25 cellular contexts compared by ENCODE assay signal in genomic region chr3:30872879-30873278, GRCh38. TPM values are rescaled to one million over a fixed set of nuclear protein-coding genes. Genes with fewer than 3 reads are reported as not detected.
"Had no signal": no experiment of that assay in that cellular context is flagged by ENCODE, and none has a peak within 500 bp of the region (broad histone marks: within the 10 kb centered on the region; RNA-seq: fewer than 3 reads in every experiment).

No MANE protein-coding gene starts in this region.

- H3K4me3 Mint-ChIP-seq: mesothelial cell of epicardium; naive B cell; natural killer cell; stimulated activated effector memory CD8-positive, alpha-beta T cell treated with anti-CD3 and anti-CD28 coated beads, Interleukin-12 subunit alpha, Interleukin-12 subunit beta, amount 100 ng/mL, for 72 hours; stimulated activated naive CD8-positive, alpha-beta T cell treated with anti-CD3 and anti-CD28 coated beads, Interleukin-15, amount 100 ng/mL, for 72 hours; type B pancreatic cell had no signal

- H3K27ac Mint-ChIP-seq: naive B cell; natural killer cell; progenitor cell of endocrine pancreas; stimulated activated effector memory CD8-positive, alpha-beta T cell treated with anti-CD3 and anti-CD28 coated beads, Interleukin-12 subunit alpha, Interleukin-12 subunit beta, amount 100 ng/mL, for 72 hours; stimulated activated naive CD8-positive, alpha-beta T cell treated with anti-CD3 and anti-CD28 coated beads, Interleukin-15, amount 100 ng/mL, for 72 hours; type B pancreatic cell had no signal

- DNase-seq: hypothalamus; islet precursor cell; left ventricle myocardium inferior; mesendoderm; naive B cell; natural killer cell; ovary; retina; right cardiac atrium; small intestine; spleen; stimulated activated CD4-positive, alpha-beta T cell treated with anti-CD3 and anti-CD28 coated beads, Interleukin-4, amount 100 ng/mL, for 24 hours; stimulated activated naive CD4-positive, alpha-beta T cell; stimulated activated naive CD8-positive, alpha-beta T cell treated with anti-CD3 and anti-CD28 coated beads, Interleukin-15, amount 100 ng/mL, for 72 hours; substantia nigra; uterus had no signal

- H3K4me3 ChIP-seq: left ventricle myocardium inferior, lung, ovary, spleen, tibial nerve, uterus had no signal

- H3K27me3 Mint-ChIP-seq: naive B cell had no signal

- ATAC-seq: natural killer cell; right cardiac atrium; sciatic nerve; stimulated activated effector memory CD8-positive, alpha-beta T cell treated with anti-CD3 and anti-CD28 coated beads, Interleukin-12 subunit alpha, Interleukin-12 subunit beta, amount 100 ng/mL, for 72 hours; stimulated activated naive CD8-positive, alpha-beta T cell treated with anti-CD3 and anti-CD28 coated beads, Interleukin-15, amount 100 ng/mL, for 72 hours had no signal

- H3K36me3 Mint-ChIP-seq: mesothelial cell of epicardium; naive B cell; natural killer cell; stimulated activated effector memory CD8-positive, alpha-beta T cell treated with anti-CD3 and anti-CD28 coated beads, Interleukin-12 subunit alpha, Interleukin-12 subunit beta, amount 100 ng/mL, for 72 hours; type B pancreatic cell had no signal

- H3K27me3 ChIP-seq: ovary, spleen, tibial nerve, uterus had no signal

- H3K4me1 ChIP-seq: left ventricle myocardium inferior, spleen, uterus had no signal

- H3K9me3 ChIP-seq: left ventricle myocardium inferior, ovary, spleen, tibial nerve, uterus had no signal

- H3K9me3 Mint-ChIP-seq: mesothelial cell of epicardium; naive B cell; natural killer cell; stimulated activated effector memory CD8-positive, alpha-beta T cell treated with anti-CD3 and anti-CD28 coated beads, Interleukin-12 subunit alpha, Interleukin-12 subunit beta, amount 100 ng/mL, for 72 hours; stimulated activated naive CD8-positive, alpha-beta T cell treated with anti-CD3 and anti-CD28 coated beads, Interleukin-15, amount 100 ng/mL, for 72 hours; type B pancreatic cell had no signal

- H3K4me1 Mint-ChIP-seq: naive B cell; natural killer cell; stimulated activated effector memory CD8-positive, alpha-beta T cell treated with anti-CD3 and anti-CD28 coated beads, Interleukin-12 subunit alpha, Interleukin-12 subunit beta, amount 100 ng/mL, for 72 hours; stimulated activated naive CD8-positive, alpha-beta T cell treated with anti-CD3 and anti-CD28 coated beads, Interleukin-15, amount 100 ng/mL, for 72 hours had no signal

- H3K27ac ChIP-seq: left ventricle myocardium inferior, ovary, spleen, tibial nerve, uterus had no signal

- H3K36me3 ChIP-seq: left ventricle myocardium inferior, ovary, spleen, tibial nerve, uterus had no signal

RNA-seq across cellular contexts. Expression of gene GADL1, which starts 21.6 kb away (rescaled TPM):
- total RNA-seq: kidney epithelial cell, lower leg skin, natural killer cell, right cardiac atrium, tibial nerve had no signal
